In the genomic region with DNA sequence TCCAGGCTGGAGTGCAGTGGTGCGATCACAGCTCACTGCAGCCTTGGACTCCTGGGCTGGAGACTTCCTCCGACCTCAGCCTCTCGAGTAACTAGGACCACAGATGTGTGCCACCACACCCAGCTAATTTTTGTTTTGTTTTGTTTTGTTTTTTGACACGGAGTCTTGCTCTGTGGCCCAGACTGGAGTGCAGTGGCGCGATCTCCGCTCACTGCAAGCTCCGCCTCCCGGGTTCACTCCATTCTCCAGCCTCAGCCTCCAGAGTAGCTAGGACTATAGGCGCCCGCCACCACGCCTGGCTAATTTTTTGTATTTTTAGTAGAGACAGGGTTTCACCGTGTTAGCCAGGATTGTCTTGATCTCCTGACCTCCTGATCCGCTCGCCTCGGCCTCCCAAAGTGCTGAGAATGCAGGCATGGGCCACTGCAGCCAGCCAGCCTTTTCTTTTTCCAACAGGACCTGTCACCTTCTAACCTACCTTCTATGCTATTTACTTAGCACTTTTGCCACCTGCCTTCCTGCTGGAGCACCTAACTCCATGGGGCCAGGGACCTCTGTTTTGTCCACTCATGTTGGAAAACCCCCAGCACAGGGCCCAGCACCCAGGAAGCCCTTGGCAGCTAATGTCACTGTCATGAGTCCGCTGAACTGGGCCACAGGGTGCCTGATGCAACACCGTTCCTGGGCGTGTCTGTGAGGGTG, we compare ENCODE assay signal across 1 cellular context. TPM values are rescaled to one million over a fixed set of nuclear protein-coding genes. Genes with fewer than 3 reads are reported as not detected.
"Had no signal": no experiment of that assay in that cellular context is flagged by ENCODE, and none has a peak within 500 bp of the region (broad histone marks: within the 10 kb centered on the region; RNA-seq: fewer than 3 reads in every experiment).

No MANE protein-coding gene starts in this region.

RNA-seq across cellular contexts. Expression of a gene that starts 5.6 kb away (rescaled TPM):
- total RNA-seq: neural crest cell had no signal
